In genomic region chr4:82097504-82097903, GRCh38 we compare ENCODE assay signal across 24 cellular contexts.
DNase-seq lines count a peak whose midpoint lies in the region; ATAC-seq and TF ChIP-seq lines count a peak whose summit lies in the region.
"Had no signal": no experiment of that assay in that cellular context is flagged by ENCODE, and none has a peak within 500 bp of the region (broad histone marks: within the 10 kb centered on the region; RNA-seq: fewer than 3 reads in every experiment).

No MANE protein-coding gene starts in this region.

- H3K27me3 ChIP-seq in tibial artery = no peaks in the 10 kb centered on the region
- H3K27me3 ChIP-seq: BE2C had no signal

- H3K27ac Mint-ChIP-seq in stimulated activated effector memory CD8-positive, alpha-beta T cell treated with anti-CD3 and anti-CD28 coated beads, Interleukin-12 subunit alpha, Interleukin-12 subunit beta, amount 100 ng/mL, for 72 hours = no peak overlapping the region
- H3K27ac Mint-ChIP-seq: activated CD4-positive, alpha-beta T cell treated with anti-CD3 and anti-CD28 coated beads, Interleukin-2, amount 10 ng/mL, durations not matched to agents 24 days and 14 days had no signal

- H3K4me1 ChIP-seq in tibial artery = no peaks in the 10 kb centered on the region
- H3K4me1 ChIP-seq: BE2C had no signal

- H3K9me3 ChIP-seq in tibial artery = no peaks in the 10 kb centered on the region
- H3K9me3 ChIP-seq: BE2C had no signal

- peak; percentile 64 for ATAC-seq in stimulated activated effector memory CD8-positive, alpha-beta T cell treated with anti-CD3 and anti-CD28 coated beads, Interleukin-12 subunit alpha, Interleukin-12 subunit beta, amount 100 ng/mL, for 72 hours
- no peak for ATAC-seq in HG03135 (IDR thresholded peaks at IDR 0.05; ENCODE audit: unreplicated experiment)
- ATAC-seq: GM12878 had no signal

- H3K9me3 Mint-ChIP-seq in stimulated activated effector memory CD8-positive, alpha-beta T cell treated with anti-CD3 and anti-CD28 coated beads, Interleukin-12 subunit alpha, Interleukin-12 subunit beta, amount 100 ng/mL, for 72 hours = no peaks in the 10 kb centered on the region
- H3K9me3 Mint-ChIP-seq: activated CD4-positive, alpha-beta T cell treated with anti-CD3 and anti-CD28 coated beads, Interleukin-2, amount 10 ng/mL, durations not matched to agents 24 days and 14 days had no signal

- in situ Hi-C loops in astrocyte of the spinal cord (cut with HindIII; ENCODE audit: low sequenced_read_pairs) = no loop called here

- H3K4me3 Mint-ChIP-seq in stimulated activated effector memory CD8-positive, alpha-beta T cell treated with anti-CD3 and anti-CD28 coated beads, Interleukin-12 subunit alpha, Interleukin-12 subunit beta, amount 100 ng/mL, for 72 hours = no peak overlapping the region
- H3K4me3 Mint-ChIP-seq: activated CD4-positive, alpha-beta T cell treated with anti-CD3 and anti-CD28 coated beads, Interleukin-2, amount 10 ng/mL, durations not matched to agents 24 days and 14 days had no signal

- TF ChIP-seq CTCF in astrocyte of the spinal cord (IDR thresholded peaks at IDR 0.05; ENCODE audit: low read depth, low read length) (no peak), tibial artery (IDR thresholded peaks at IDR 0.05) (no peak)

- intact Hi-C loops in tibial artery (cut with DNase I; ENCODE audit: low total_unique reads) = no loop called here

- no peaks in the 10 kb centered on the region for H3K4me1 Mint-ChIP-seq in stimulated activated effector memory CD8-positive, alpha-beta T cell treated with anti-CD3 and anti-CD28 coated beads, Interleukin-12 subunit alpha, Interleukin-12 subunit beta, amount 100 ng/mL, for 72 hours
- H3K4me1 Mint-ChIP-seq: activated CD4-positive, alpha-beta T cell treated with anti-CD3 and anti-CD28 coated beads, Interleukin-2, amount 10 ng/mL, durations not matched to agents 24 days and 14 days had no signal

- no peaks in the 10 kb centered on the region for H3K36me3 Mint-ChIP-seq in stimulated activated effector memory CD8-positive, alpha-beta T cell treated with anti-CD3 and anti-CD28 coated beads, Interleukin-12 subunit alpha, Interleukin-12 subunit beta, amount 100 ng/mL, for 72 hours

- H3K36me3 ChIP-seq in tibial artery = no peaks in the 10 kb centered on the region
- H3K36me3 ChIP-seq: BE2C had no signal

- peak; percentile 75 for DNase-seq in NK-92 treated with Interleukin-12 subunit alpha and Interleukin-12 subunit beta, amount 100 ng/mL, for 24 hours (lab: John Stamatoyannopoulos, UW)
- DNase-seq in NK-92 (lab: John Stamatoyannopoulos, UW; ENCODE audit: unreplicated experiment) (no peak), MV-4-11 (lab: John Stamatoyannopoulos, UW) (peak; percentile 55), astrocyte of the spinal cord (ENCODE audit: low read depth, low spot score) (peak; percentile 33), tibial artery (no peak), DMS153 (lab: John Stamatoyannopoulos, UW) (no peak)
- DNase-seq in stimulated activated effector memory CD8-positive, alpha-beta T cell treated with anti-CD3 and anti-CD28 coated beads, Interleukin-12 subunit alpha, Interleukin-12 subunit beta, amount 100 ng/mL, for 72 hours (ENCODE audit: low spot score in 2 of 2) = no peak
- DNase-seq: 8988T; activated CD4-positive, alpha-beta T cell treated with anti-CD3 and anti-CD28 coated beads, Interleukin-2, amount 10 ng/mL, durations not matched to agents 24 days and 14 days; activated CD8-positive, alpha-beta memory T cell treated with anti-CD3 and anti-CD28 coated beads, Interleukin-2, amount 50 U/mL, for 4 hours; activated effector memory CD4-positive, alpha-beta T cell treated with Interleukin-2 at 50 U/mL for 16 hours; BE2C; caudate nucleus; dorsolateral prefrontal cortex; foreskin fibroblast; GM23248; NCI-H1417 treated with DMSO at 0.1 percent for 48 hours; NCI-H2171; NCI-H524 treated with DMSO at 0.1 percent for 48 hours; SHP77; stimulated activated CD4-positive, alpha-beta T cell treated with anti-CD3 and anti-CD28 coated beads, Interleukin-12 subunit alpha, Interleukin-12 subunit beta, amount 100 ng/mL, for 4 hours had no signal

- H3K27ac ChIP-seq in tibial artery = no peak overlapping the region
- H3K27ac ChIP-seq: dorsolateral prefrontal cortex, GM23248, KMS-11 had no signal

- H3K4me3 ChIP-seq in astrocyte of the spinal cord (ENCODE audit: low read depth, low read length) = no peak overlapping the region
- no peak overlapping the region for H3K4me3 ChIP-seq in tibial artery
- H3K4me3 ChIP-seq: dorsolateral prefrontal cortex, GM12878, GM23248 had no signal

Comparison
In these comparisons a context has a peak if more than half of its experiments do, and no peak if none do; other contexts are left out.
1. DNase-seq: peak in NK-92 treated with Interleukin-12 subunit alpha and Interleukin-12 subunit beta, amount 100 ng/mL, for 24 hours (single experiment), MV-4-11 (single experiment) and astrocyte of the spinal cord (single experiment); none in NK-92 (single experiment), stimulated activated effector memory CD8-positive, alpha-beta T cell treated with anti-CD3 and anti-CD28 coated beads, Interleukin-12 subunit alpha, Interleukin-12 subunit beta, amount 100 ng/mL, for 72 hours (0 of 2), tibial artery (0 of 2) and DMS153 (single experiment).